19 cellular contexts compared by ENCODE assay signal in the genomic region with DNA sequence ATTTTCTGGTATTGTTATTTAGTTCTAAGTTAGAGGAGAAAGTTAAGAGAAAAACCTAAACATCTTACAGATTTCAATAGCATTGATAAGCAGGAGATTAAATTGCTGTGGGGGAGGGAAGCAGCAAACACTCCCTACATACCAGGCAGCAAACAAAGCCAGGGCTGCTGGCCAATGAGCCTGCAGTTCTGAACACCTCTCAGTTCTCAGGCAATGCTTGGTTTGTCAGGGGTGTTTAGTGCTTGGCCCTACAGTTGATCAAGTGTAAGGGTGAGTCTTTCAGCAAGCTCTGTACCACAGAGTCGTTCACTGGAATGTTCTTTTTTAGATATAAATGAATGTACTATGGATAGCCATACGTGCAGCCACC. TPM values are rescaled to one million over a fixed set of nuclear protein-coding genes. Genes with fewer than 3 reads are reported as not detected.
A peak's percentile ranks its signal among the peaks of the same experiment; 100 is the strongest.
DNase-seq lines count a peak whose midpoint lies in the region; ATAC-seq and TF ChIP-seq lines count a peak whose summit lies in the region.
"Had no signal": no experiment of that assay in that cellular context is flagged by ENCODE, and none has a peak within 500 bp of the region (broad histone marks: within the 10 kb centered on the region; RNA-seq: fewer than 3 reads in every experiment).

No MANE protein-coding gene starts in this region.

- H3K4me3 Mint-ChIP-seq in Calu3 (ENCODE audit: low read depth, unreplicated experiment), result no peak overlapping the region
- H3K4me3 Mint-ChIP-seq: CD4-positive, CD25-positive, alpha-beta regulatory T cell; HFFc6 had no signal

- TF ChIP-seq CTCF in Calu3 (IDR thresholded peaks at IDR 0.05; ENCODE audit: unreplicated experiment), result no peak

- no peak overlapping the region for H3K27ac Mint-ChIP-seq in Calu3 (ENCODE audit: unreplicated experiment)
- H3K27ac Mint-ChIP-seq: CD4-positive, CD25-positive, alpha-beta regulatory T cell; HFFc6 had no signal

- no peaks in the 10 kb centered on the region for H3K9me3 ChIP-seq in NT2/D1 (ENCODE audit: insufficient read depth, low read length)
- H3K9me3 ChIP-seq: SK-N-SH had no signal

- no peak overlapping the region for H3K4me3 ChIP-seq in NT2/D1 (ENCODE audit: insufficient read length, low read depth)

- H3K27me3 Mint-ChIP-seq in Calu3 (ENCODE audit: unreplicated experiment), result no peaks in the 10 kb centered on the region
- H3K27me3 Mint-ChIP-seq: CD4-positive, CD25-positive, alpha-beta regulatory T cell had no signal

- intact Hi-C loops in Calu3 (cut with micrococcal nuclease; ENCODE audit: unreplicated experiment), result no loop called here

- H3K4me1 ChIP-seq in NT2/D1 (ENCODE audit: insufficient read depth, insufficient read length), result no peaks in the 10 kb centered on the region

- H3K36me3 Mint-ChIP-seq in Calu3 (ENCODE audit: insufficient read depth, unreplicated experiment), result no peaks in the 10 kb centered on the region
- H3K36me3 Mint-ChIP-seq: CD4-positive, CD25-positive, alpha-beta regulatory T cell had no signal

- H3K9me3 Mint-ChIP-seq in Calu3 (ENCODE audit: low read depth, unreplicated experiment), result no peaks in the 10 kb centered on the region
- H3K9me3 Mint-ChIP-seq: CD4-positive, CD25-positive, alpha-beta regulatory T cell; HFFc6 had no signal

- BruUV-seq in Calu3 (replicated peaks; lab: Mats Ljungman, UMichigan), result no TSS peak

- CTCF ChIA-PET in Calu3 (lab: Charles Lee), result interaction anchor here (1.7 kb wide), 1 partner anchor 38 kb away, joined by 6 read pairs; no protein-coding TSS in a partner anchor

- peaks cover 26% of the 10 kb centered on the region for H3K4me1 Mint-ChIP-seq in Calu3 (ENCODE audit: low read depth, unreplicated experiment)
- H3K4me1 Mint-ChIP-seq: CD4-positive, CD25-positive, alpha-beta regulatory T cell had no signal

- H3K27me3 ChIP-seq in NT2/D1 (ENCODE audit: insufficient read depth, insufficient read length), result no peaks in the 10 kb centered on the region

- peak overlapping the region; percentile 65 for H3K27ac ChIP-seq in epithelial cell of prostate

- ATAC-seq in HG03469 (IDR thresholded peaks at IDR 0.05; ENCODE audit: unreplicated experiment) (no peak), esophagus mucosa (no peak)
- ATAC-seq: HepG2, Panc1 had no signal

- DNase-seq in DMS79 treated with DMSO at 0.1 percent for 48 hours (lab: John Stamatoyannopoulos, UW) (peak; percentile 3), NT2/D1 (ENCODE audit: low read depth, low spot score) (peak; percentile 15), epithelial cell of prostate (ENCODE audit: low read depth, low spot score) (no peak), left kidney (ENCODE audit: low read depth, low spot score) (peak; percentile 27), pons (ENCODE audit: low spot score) (no peak), Calu3 (no peak)
- DNase-seq: CD4-positive, CD25-positive, alpha-beta regulatory T cell; HFFc6; MM.1S; NCI-H1417; NCI-H2107; NCI-H69; Right ventricle myocardium superior; SK-N-SH had no signal

- H3K9ac ChIP-seq in NT2/D1 (ENCODE audit: insufficient read length, low read depth), result no peak overlapping the region
- H3K9ac ChIP-seq: SK-N-SH had no signal

- no peaks in the 10 kb centered on the region for H3K36me3 ChIP-seq in NT2/D1 (ENCODE audit: insufficient read depth, insufficient read length, low read length)

RNA-seq across cellular contexts. Expression of a gene that starts 38.6 kb away (rescaled TPM):
- not detected in 2 replicates for total RNA-seq in Calu3 (2022)
- total RNA-seq in esophagus mucosa, result 4.4 TPM
- total RNA-seq: CD4-positive, CD25-positive, alpha-beta regulatory T cell; H4; HepG2; HFFc6; Right ventricle myocardium superior had no signal

RNA-seq across cellular contexts. Expression of a gene that starts 45.0 kb away (rescaled TPM):
- total RNA-seq in Calu3 (2022) (1.7 and 2.1 TPM in 2 replicates), esophagus mucosa (2.0 TPM)

Comparison
In these comparisons a context has a peak if more than half of its experiments do, and no peak if none do; other contexts are left out.
1. DNase-seq: peak in DMS79 treated with DMSO at 0.1 percent for 48 hours (single experiment), NT2/D1 (single experiment) and left kidney (single experiment); none in epithelial cell of prostate (single experiment), pons (single experiment) and Calu3 (single experiment).